8 cellular contexts compared by ENCODE assay signal in the genomic region with DNA sequence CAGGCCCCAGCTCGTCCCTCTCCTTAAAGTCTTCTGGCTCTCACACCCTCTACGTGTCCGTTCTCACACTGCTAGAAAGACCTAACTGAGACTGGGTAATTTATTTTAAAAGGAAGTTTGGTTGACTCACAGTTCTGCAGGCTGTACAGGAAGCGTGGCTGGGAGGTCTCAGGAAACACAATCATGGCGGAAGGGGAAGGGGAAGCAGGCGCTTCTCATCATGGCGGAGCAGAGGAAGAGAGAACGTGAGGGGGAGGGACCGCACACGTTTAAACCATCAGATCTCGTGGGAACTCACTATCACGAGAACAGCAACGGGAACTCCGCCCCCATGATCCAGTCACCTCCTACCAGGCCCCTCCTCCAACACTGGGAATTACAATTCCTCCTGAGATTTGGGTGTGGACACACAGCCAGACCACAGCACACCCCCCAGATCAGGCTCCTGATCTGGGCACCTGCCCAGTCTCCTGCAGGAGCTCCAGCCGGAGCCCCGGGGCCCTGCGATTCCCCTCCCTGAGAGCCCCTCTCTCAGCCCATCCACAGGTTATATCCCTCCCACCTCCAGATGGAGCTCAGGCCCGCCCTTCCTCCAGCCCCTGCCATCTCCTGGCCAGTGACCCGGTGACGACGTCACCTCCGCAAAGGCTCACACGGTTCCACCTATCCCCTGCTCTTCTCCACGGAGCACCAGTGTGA.
DNase-seq lines count a peak whose midpoint lies in the region; ATAC-seq lines count a peak whose summit lies in the region.

No MANE protein-coding gene starts in this region.

- no peak overlapping the region for H3K4me3 ChIP-seq in trophoblast cell (ENCODE audit: low read depth, low read length)

- no peak overlapping the region for H4K91ac ChIP-seq in trophoblast cell (ENCODE audit: low read depth, low read length)

- H3K36me3 ChIP-seq in trophoblast cell (ENCODE audit: control insufficient read depth in 1 of 2, insufficient read depth in 2 of 2, low read length in 2 of 2) = no peaks in the 10 kb centered on the region

- no peak overlapping the region for H2BK5ac ChIP-seq in trophoblast cell (ENCODE audit: low read depth, low read length, poor library complexity)

- DNase-seq in GDM1 (lab: John Stamatoyannopoulos, UW) = peak; percentile 94
- DNase-seq in T-helper 22 cell (ENCODE audit: low read depth) = peak; percentile 53
- peak in 1 of 61 donors; percentile 11 for DNase-seq in caudate nucleus (lab: John Stamatoyannopoulos, UW)
- DNase-seq in trophoblast cell = peak; percentile 17 to 44
- DNase-seq in ureter (ENCODE audit: low spot score) = peak; percentile 70
- no peak for DNase-seq in DMS53 treated with DMSO at 0.1 percent for 48 hours (lab: John Stamatoyannopoulos, UW; ENCODE audit: unreplicated experiment)
- DNase-seq in LoVo (ENCODE audit: low spot score) = no peak

- no peak overlapping the region for H3K23ac ChIP-seq in trophoblast cell (ENCODE audit: low read length)

- no peak overlapping the region for H2BK12ac ChIP-seq in trophoblast cell (ENCODE audit: low read length)

- no peaks in the 10 kb centered on the region for H3K79me2 ChIP-seq in trophoblast cell (ENCODE audit: control insufficient read depth, insufficient read depth, low read length, poor library complexity)

- no peak overlapping the region for H3K14ac ChIP-seq in trophoblast cell (ENCODE audit: low read length)

- no peak overlapping the region for H3K4ac ChIP-seq in trophoblast cell (ENCODE audit: low read depth, low read length)

- H3K18ac ChIP-seq in trophoblast cell (ENCODE audit: low read length) = no peak overlapping the region

- WGBS in trophoblast cell (ENCODE audit: extremely low coverage, insufficient coverage, insufficient read length) = no CpG with 5 or more reads among the region's 24 CpGs

- H3K4me2 ChIP-seq in trophoblast cell (ENCODE audit: low read length) = no peak overlapping the region

- no peaks in the 10 kb centered on the region for H3K4me1 ChIP-seq in trophoblast cell (ENCODE audit: control insufficient read depth in 1 of 2, insufficient read depth in 2 of 2, low read length in 2 of 2)

- peak overlapping the region; percentile 62 for H3K27ac ChIP-seq in caudate nucleus (ENCODE audit: low read depth, low read length)
- H3K27ac ChIP-seq in trophoblast cell (ENCODE audit: low read depth, low read length) = no peak overlapping the region

- H3K9ac ChIP-seq in trophoblast cell (ENCODE audit: low read length) = no peak overlapping the region

- no peaks in the 10 kb centered on the region for H3K9me3 ChIP-seq in trophoblast cell (ENCODE audit: insufficient read depth, low read depth, low read length)

- no peak overlapping the region for H2AFZ ChIP-seq in trophoblast cell (ENCODE audit: insufficient read depth, low read length, poor library complexity)

- no peak overlapping the region for H4K8ac ChIP-seq in trophoblast cell (ENCODE audit: low read depth, low read length)

- peak; percentile 65 for ATAC-seq in HG02885 (IDR thresholded peaks at IDR 0.05; ENCODE audit: poor library complexity, unreplicated experiment)

- H3K27me3 ChIP-seq in trophoblast cell (ENCODE audit: insufficient read depth, low read length) = no peaks in the 10 kb centered on the region

- no peaks in the 10 kb centered on the region for H3K79me1 ChIP-seq in trophoblast cell (ENCODE audit: low read length)

- no peak overlapping the region for H2AK5ac ChIP-seq in trophoblast cell (ENCODE audit: low read length)

- H4K12ac ChIP-seq in trophoblast cell (ENCODE audit: low read depth, low read length) = no peak overlapping the region

- no peak overlapping the region for H2BK120ac ChIP-seq in trophoblast cell (ENCODE audit: insufficient read depth, low read length, poor library complexity)

Comparison
In these comparisons a context has a peak if more than half of its experiments do, and no peak if none do; other contexts are left out.
1. DNase-seq: peak in GDM1 (single experiment), T-helper 22 cell (single experiment), trophoblast cell (2 of 2) and ureter (single experiment); none in DMS53 treated with DMSO at 0.1 percent for 48 hours (single experiment) and LoVo (single experiment).